15 cellular contexts compared by ENCODE assay signal in genomic region chr10:46297406-46298204, GRCh38. TPM values are rescaled to one million over a fixed set of nuclear protein-coding genes. Genes with fewer than 3 reads are reported as not detected.
A peak's percentile ranks its signal among the peaks of the same experiment; 100 is the strongest.
DNase-seq lines count a peak whose midpoint lies in the region; ATAC-seq lines count a peak whose summit lies in the region.
"Had no signal": no experiment of that assay in that cellular context is flagged by ENCODE, and none has a peak within 500 bp of the region (broad histone marks: within the 10 kb centered on the region; RNA-seq: fewer than 3 reads in every experiment).

No MANE protein-coding gene starts in this region.

- no peaks in the 10 kb centered on the region for H3K9me3 Mint-ChIP-seq in activated CD4-positive, alpha-beta memory T cell treated with anti-CD3 and anti-CD28 coated beads for 36 hours

- no peak overlapping the region for H3K27ac Mint-ChIP-seq in activated CD4-positive, alpha-beta memory T cell treated with anti-CD3 and anti-CD28 coated beads for 36 hours

- no peaks in the 10 kb centered on the region for H3K9me3 ChIP-seq in BLaER1

- CTCF ChIA-PET in activated CD4-positive, alpha-beta memory T cell treated with anti-CD3 and anti-CD28 coated beads for 36 hours (lab: Charles Lee): no interaction called here

- peak overlapping the region; percentile 62 for H3K27ac ChIP-seq in BLaER1
- H3K27ac ChIP-seq: foreskin keratinocyte had no signal

- peaks cover 24% of the 10 kb centered on the region for H3K4me1 Mint-ChIP-seq in activated CD4-positive, alpha-beta memory T cell treated with anti-CD3 and anti-CD28 coated beads for 36 hours (ENCODE audit: low read depth)

- H3K36me3 Mint-ChIP-seq in activated CD4-positive, alpha-beta memory T cell treated with anti-CD3 and anti-CD28 coated beads for 36 hours: no peaks in the 10 kb centered on the region

- peak overlapping the region; percentile 54 for H3K4me3 Mint-ChIP-seq in activated CD4-positive, alpha-beta memory T cell treated with anti-CD3 and anti-CD28 coated beads for 36 hours

- no peaks in the 10 kb centered on the region for H3K27me3 ChIP-seq in BLaER1
- H3K27me3 ChIP-seq: foreskin keratinocyte had no signal

- intact Hi-C loops in activated CD4-positive, alpha-beta memory T cell treated with anti-CD3 and anti-CD28 coated beads for 36 hours (cut with micrococcal nuclease): no loop called here

- H3K9ac ChIP-seq in BLaER1: no peak overlapping the region

- ATAC-seq in GM18511 (IDR thresholded peaks at IDR 0.05; ENCODE audit: unreplicated experiment) (peak; percentile 52), HG02884 (IDR thresholded peaks at IDR 0.05; ENCODE audit: unreplicated experiment) (no peak), GM21619 (IDR thresholded peaks at IDR 0.05; ENCODE audit: unreplicated experiment) (no peak)
- ATAC-seq: foreskin keratinocyte had no signal

- DNase-seq in activated CD4-positive, alpha-beta memory T cell treated with anti-CD3 and anti-CD28 coated beads for 36 hours: peak; percentile 42
- DNase-seq in left kidney (ENCODE audit: low read depth, low spot score) (peak; percentile 30), NCI-H345 treated with DMSO at 0.1 percent for 48 hours (lab: John Stamatoyannopoulos, UW; ENCODE audit: unreplicated experiment) (no peak), SW 1271 (lab: John Stamatoyannopoulos, UW) (no peak)
- DNase-seq: activated effector memory CD4-positive, alpha-beta T cell treated with anti-CD3 and anti-CD28 coated beads, Interleukin-2, amount 50 U/mL, for 16 hours; foreskin keratinocyte; Karpas-422; mesenchymal stem cell; NCI-H1694 treated with DMSO at 0.1 percent for 48 hours; NCI-H526 treated with DMSO at 0.1 percent for 48 hours; substantia nigra had no signal

- no peaks in the 10 kb centered on the region for H3K27me3 Mint-ChIP-seq in activated CD4-positive, alpha-beta memory T cell treated with anti-CD3 and anti-CD28 coated beads for 36 hours

- peaks cover 57% of the 10 kb centered on the region for H3K4me1 ChIP-seq in BLaER1
- H3K4me1 ChIP-seq: foreskin keratinocyte had no signal

- POLR2A ChIA-PET in activated CD4-positive, alpha-beta memory T cell treated with anti-CD3 and anti-CD28 coated beads for 36 hours (lab: Charles Lee): no interaction called here

- peak overlapping the region; percentile 95 for H3K4me2 ChIP-seq in BLaER1

- no peaks in the 10 kb centered on the region for H3K36me3 ChIP-seq in BLaER1

- no peaks in the 10 kb centered on the region for H4K20me1 ChIP-seq in BLaER1

- no peak overlapping the region for H3K4me3 ChIP-seq in BLaER1

RNA-seq across cellular contexts. Expression of gene ANTXRL, which starts 10.8 kb away (rescaled TPM):
- total RNA-seq in activated CD4-positive, alpha-beta memory T cell treated with anti-CD3 and anti-CD28 coated beads for 36 hours: not detected
- total RNA-seq: foreskin keratinocyte had no signal

Comparison
In these comparisons a context has a peak if more than half of its experiments do, and no peak if none do; other contexts are left out.
1. DNase-seq: peak in activated CD4-positive, alpha-beta memory T cell treated with anti-CD3 and anti-CD28 coated beads for 36 hours (single experiment) and left kidney (single experiment); none in NCI-H345 treated with DMSO at 0.1 percent for 48 hours (single experiment) and SW 1271 (0 of 2).